In the genomic region with DNA sequence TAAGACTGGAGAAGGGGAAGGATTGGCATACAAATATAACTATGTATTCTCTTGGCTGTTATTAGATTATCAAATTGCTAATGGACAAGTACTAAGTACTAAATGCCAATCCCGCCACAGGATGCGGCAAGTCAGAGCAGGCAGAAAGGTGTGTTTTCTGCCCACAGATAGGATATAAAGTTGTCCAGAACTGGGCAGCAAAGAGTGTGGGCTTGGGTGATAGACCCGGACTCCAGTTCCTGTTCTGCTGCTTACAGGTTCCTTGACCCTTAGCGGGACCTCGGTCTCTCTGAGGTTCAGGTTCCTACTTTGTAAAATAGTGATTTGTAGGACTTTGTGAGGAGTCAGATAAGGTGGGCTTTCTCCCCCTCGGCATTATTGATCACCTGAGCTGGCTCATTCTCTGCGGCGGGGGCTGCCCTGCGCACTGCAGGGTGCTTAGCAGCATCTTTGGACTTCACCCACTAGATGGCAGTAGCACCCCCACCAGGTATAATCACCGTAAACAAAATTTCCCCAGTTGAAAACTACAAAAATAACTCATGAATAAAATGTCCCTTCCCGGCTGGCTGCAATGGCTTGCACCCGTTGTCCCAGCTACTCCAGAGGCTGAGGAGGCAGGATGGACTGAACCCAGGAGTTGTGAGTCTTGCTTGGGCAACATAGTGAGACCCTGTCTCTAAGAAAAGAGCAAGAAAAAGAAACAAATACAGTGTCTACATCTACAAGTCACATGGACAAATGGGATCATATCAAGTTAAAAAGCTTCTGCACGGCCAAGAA, we compare ENCODE assay signal across 8 cellular contexts.
DNase-seq lines count a peak whose midpoint lies in the region; ATAC-seq and TF ChIP-seq lines count a peak whose summit lies in the region.

No MANE protein-coding gene starts in this region.

- H4K91ac ChIP-seq in H9 (ENCODE audit: insufficient read length, low read depth, low read length): no peak overlapping the region

- H3K18ac ChIP-seq in H9 (ENCODE audit: insufficient read length, low read depth, low read length): no peak overlapping the region

- no peak overlapping the region for H3T11ph ChIP-seq in H9 (ENCODE audit: low read length)

- peak overlapping the region; percentile 79 for H2AFZ ChIP-seq in H9 (ENCODE audit: low read length)

- TF ChIP-seq POLR2A in tibial nerve (IDR thresholded peaks at IDR 0.05): no peak

- H3K27ac Mint-ChIP-seq in activated CD4-positive, alpha-beta T cell treated with anti-CD3 and anti-CD28 coated beads for 36 hours: no peak overlapping the region
- peak overlapping the region in 1 of 3 experiments; percentile 44; a peak in 1 of 7 replicates for H3K27ac Mint-ChIP-seq in H9
- H3K27ac Mint-ChIP-seq in activated T-helper 2 cell treated with anti-CD3 and anti-CD28 coated beads, Interferon-gamma antibody, Interleukin-2, Interleukin-4, amounts not matched to agents 10 μg/mL and 5 μg/mL and 100 μg/mL, durations not matched to agents 14 hours and 24 hours and 36 hours: no peak overlapping the region

- no peak for TF ChIP-seq EP300 in tibial nerve (IDR thresholded peaks at IDR 0.05)

- no peaks in the 10 kb centered on the region for H3K4me1 Mint-ChIP-seq in activated CD4-positive, alpha-beta T cell treated with anti-CD3 and anti-CD28 coated beads for 36 hours
- H3K4me1 Mint-ChIP-seq in H9: peaks cover 2 to 12% of the 10 kb centered on the region in 2 experiments; a peak in 3 of 4 replicates
- H3K4me1 Mint-ChIP-seq in activated T-helper 2 cell treated with anti-CD3 and anti-CD28 coated beads, Interferon-gamma antibody, Interleukin-2, Interleukin-4, amounts not matched to agents 10 μg/mL and 5 μg/mL and 100 μg/mL, durations not matched to agents 14 hours and 24 hours and 36 hours (ENCODE audit: low read depth): no peaks in the 10 kb centered on the region

- H2BK120ac ChIP-seq in H9 (ENCODE audit: low read depth, low read length, poor library complexity, severe bottlenecking): no peak overlapping the region

- H3K36me3 Mint-ChIP-seq in activated CD4-positive, alpha-beta T cell treated with anti-CD3 and anti-CD28 coated beads for 36 hours (ENCODE audit: low read depth): no peaks in the 10 kb centered on the region
- no peaks in the 10 kb centered on the region for H3K36me3 Mint-ChIP-seq in H9 (ENCODE audit: insufficient read depth in 1 of 3, low read depth in 3 of 3)
- no peaks in the 10 kb centered on the region for H3K36me3 Mint-ChIP-seq in activated T-helper 2 cell treated with anti-CD3 and anti-CD28 coated beads, Interferon-gamma antibody, Interleukin-2, Interleukin-4, amounts not matched to agents 10 μg/mL and 5 μg/mL and 100 μg/mL, durations not matched to agents 14 hours and 24 hours and 36 hours (ENCODE audit: low read depth)

- no peak overlapping the region for H4K8ac ChIP-seq in H9 (replicated peaks; ENCODE audit: insufficient read length, low read depth, low read length)

- no peak overlapping the region for H3K27ac ChIP-seq in H9 (ENCODE audit: insufficient read length, low read depth, low read length)
- no peak overlapping the region for H3K27ac ChIP-seq in tibial nerve

- H3K4ac ChIP-seq in H9 (ENCODE audit: low read depth, low read length): no peak overlapping the region

- H3K14ac ChIP-seq in H9 (ENCODE audit: insufficient read depth, low read length): no peak overlapping the region

- CTCF ChIA-PET in activated CD4-positive, alpha-beta T cell treated with anti-CD3 and anti-CD28 coated beads for 36 hours (lab: Charles Lee): interaction anchor here (1.2 to 3.0 kb wide), 2 partner anchors 12 to 71 kb away, joined by 3 to 11 read pairs; no protein-coding TSS in a partner anchor

- intact Hi-C loops in activated CD4-positive, alpha-beta T cell treated with anti-CD3 and anti-CD28 coated beads for 36 hours (cut with DNase I, micrococcal nuclease): no loop called here
- intact Hi-C loops in activated T-helper 2 cell treated with anti-CD3 and anti-CD28 coated beads, Interferon-gamma antibody, Interleukin-2, Interleukin-4, amounts not matched to agents 10 μg/mL and 5 μg/mL and 100 μg/mL, durations not matched to agents 14 hours and 24 hours and 36 hours (cut with micrococcal nuclease): no loop called here

- no peak overlapping the region for H3K4me3 ChIP-seq in tibial nerve

- TF ChIP-seq CTCF in H9 (conservative IDR thresholded peaks at IDR 0.05) (peak; percentile 84), tibial nerve (IDR thresholded peaks at IDR 0.05) (peak in 4 of 5 experiments; percentile 27 to 62 (median 35))

- no peak overlapping the region for H3K56ac ChIP-seq in H9 (ENCODE audit: insufficient read length, low read depth, low read length)

- DNase-seq in activated CD4-positive, alpha-beta T cell treated with anti-CD3 and anti-CD28 coated beads for 36 hours: peak; percentile 39
- DNase-seq in activated CD4-positive, alpha-beta T cell treated with anti-CD3 and anti-CD28 coated beads, Interleukin-2, amount 50 U/mL, for 4 hours: no peak
- peak; percentile 48 for DNase-seq in H9
- peak; percentile 27 for DNase-seq in LoVo (ENCODE audit: low spot score)
- DNase-seq in activated T-helper 2 cell treated with anti-CD3 and anti-CD28 coated beads, Interferon-gamma antibody, Interleukin-2, Interleukin-4, amounts not matched to agents 10 μg/mL and 5 μg/mL and 100 μg/mL, durations not matched to agents 14 hours and 24 hours and 36 hours (ENCODE audit: low spot score): peak; percentile 11
- DNase-seq in kidney glomerular epithelial cell (lab: John Stamatoyannopoulos, UW): peak; percentile 19
- no peak for DNase-seq in tibial nerve (ENCODE audit: low spot score in 2 of 2)

- no peaks in the 10 kb centered on the region for H3K9me3 Mint-ChIP-seq in activated CD4-positive, alpha-beta T cell treated with anti-CD3 and anti-CD28 coated beads for 36 hours (ENCODE audit: low read depth)
- no peaks in the 10 kb centered on the region; a peak in 1 of 5 replicates for H3K9me3 Mint-ChIP-seq in H9
- no peaks in the 10 kb centered on the region for H3K9me3 Mint-ChIP-seq in activated T-helper 2 cell treated with anti-CD3 and anti-CD28 coated beads, Interferon-gamma antibody, Interleukin-2, Interleukin-4, amounts not matched to agents 10 μg/mL and 5 μg/mL and 100 μg/mL, durations not matched to agents 14 hours and 24 hours and 36 hours

- H3K79me2 ChIP-seq in H9 (ENCODE audit: insufficient read depth, low read length): no peaks in the 10 kb centered on the region

- H3K27me3 Mint-ChIP-seq in activated CD4-positive, alpha-beta T cell treated with anti-CD3 and anti-CD28 coated beads for 36 hours: peaks cover 6% of the 10 kb centered on the region
- peaks cover 30% of the 10 kb centered on the region for H3K27me3 Mint-ChIP-seq in H9 (ENCODE audit: low read depth)
- H3K27me3 Mint-ChIP-seq in activated T-helper 2 cell treated with anti-CD3 and anti-CD28 coated beads, Interferon-gamma antibody, Interleukin-2, Interleukin-4, amounts not matched to agents 10 μg/mL and 5 μg/mL and 100 μg/mL, durations not matched to agents 14 hours and 24 hours and 36 hours (ENCODE audit: low read depth): peaks cover 4% of the 10 kb centered on the region

- H2BK15ac ChIP-seq in H9 (ENCODE audit: low read depth, low read length): no peak overlapping the region

- no peak overlapping the region for H4K5ac ChIP-seq in H9 (ENCODE audit: insufficient read length, low read depth, low read length)

- H3K4me3 Mint-ChIP-seq in activated CD4-positive, alpha-beta T cell treated with anti-CD3 and anti-CD28 coated beads for 36 hours: no peak overlapping the region
- 0 out of 5 replicates have a peak overlapping the region, but pooled peaks of 1 of the 2 experiments have one; percentile 27 for H3K4me3 Mint-ChIP-seq in H9
- no peak overlapping the region for H3K4me3 Mint-ChIP-seq in activated T-helper 2 cell treated with anti-CD3 and anti-CD28 coated beads, Interferon-gamma antibody, Interleukin-2, Interleukin-4, amounts not matched to agents 10 μg/mL and 5 μg/mL and 100 μg/mL, durations not matched to agents 14 hours and 24 hours and 36 hours (ENCODE audit: low read depth)

- peak; percentile 53 for ATAC-seq in activated CD4-positive, alpha-beta T cell treated with anti-CD3 and anti-CD28 coated beads for 36 hours
- no peak for ATAC-seq in GM21825 (IDR thresholded peaks at IDR 0.05; ENCODE audit: unreplicated experiment)

- H3K79me1 ChIP-seq in H9 (ENCODE audit: insufficient read depth, low read depth, low read length, poor library complexity, severe bottlenecking): no peaks in the 10 kb centered on the region

- H3K23me2 ChIP-seq in H9 (ENCODE audit: insufficient read length, low read depth, low read length, poor library complexity, severe bottlenecking): no peaks in the 10 kb centered on the region

- H2BK5ac ChIP-seq in H9 (ENCODE audit: insufficient read length, low read length): no peak overlapping the region

- no peak overlapping the region for H3K23ac ChIP-seq in H9 (ENCODE audit: insufficient read length, low read depth, low read length)

- no peaks in the 10 kb centered on the region for H3K4me1 ChIP-seq in H9 (ENCODE audit: insufficient read depth, low read length)
- peaks cover 0 to 7% (median 0%) of the 10 kb centered on the region in 4 donors for H3K4me1 ChIP-seq in tibial nerve

- POLR2A ChIA-PET in activated CD4-positive, alpha-beta T cell treated with anti-CD3 and anti-CD28 coated beads for 36 hours (lab: Charles Lee): no interaction called here

- no peak overlapping the region for H2AK5ac ChIP-seq in H9 (ENCODE audit: insufficient read length, low read length)

- H3K9me3 ChIP-seq in H9 (ENCODE audit: control insufficient read depth, low read depth, low read length): no peaks in the 10 kb centered on the region
- H3K9me3 ChIP-seq in tibial nerve: no peaks in the 10 kb centered on the region

- H3K27me3 ChIP-seq in H9 (ENCODE audit: insufficient read depth, low read length) (no peaks in the 10 kb centered on the region), tibial nerve (no peaks in the 10 kb centered on the region)

- H3K4me2 ChIP-seq in H9 (ENCODE audit: insufficient read depth, insufficient read length, low read length): no peak overlapping the region

- no peak overlapping the region for H3K9ac ChIP-seq in H9 (ENCODE audit: extremely low read depth, insufficient read length, low read length)

- WGBS in H9 (ENCODE audit: extremely low coverage, insufficient read length, low lambda C conversion rate): no CpG with 5 or more reads among the region's 13 CpGs
- 46 to 66% methylated on average over 13 of the region's 13 CpGs for WGBS in tibial nerve, 2 donors

- H2BK20ac ChIP-seq in H9 (ENCODE audit: low read depth, low read length, poor library complexity, severe bottlenecking): no peak overlapping the region

- no peaks in the 10 kb centered on the region for H3K36me3 ChIP-seq in tibial nerve

- no peak overlapping the region for H2BK12ac ChIP-seq in H9 (ENCODE audit: insufficient read length, low read depth, low read length)

- H4K20me1 ChIP-seq in H9 (ENCODE audit: control insufficient read depth, insufficient read depth, insufficient read length): no peaks in the 10 kb centered on the region

Comparison
In these comparisons a context has a peak if more than half of its experiments do, and no peak if none do; other contexts are left out.
1. DNase-seq: peak in activated CD4-positive, alpha-beta T cell treated with anti-CD3 and anti-CD28 coated beads for 36 hours (single experiment), H9 (single experiment), LoVo (single experiment), activated T-helper 2 cell treated with anti-CD3 and anti-CD28 coated beads, Interferon-gamma antibody, Interleukin-2, Interleukin-4, amounts not matched to agents 10 μg/mL and 5 μg/mL and 100 μg/mL, durations not matched to agents 14 hours and 24 hours and 36 hours (single experiment) and kidney glomerular epithelial cell (single experiment); none in activated CD4-positive, alpha-beta T cell treated with anti-CD3 and anti-CD28 coated beads, Interleukin-2, amount 50 U/mL, for 4 hours (0 of 2) and tibial nerve (0 of 2).